Comparison of ENCODE assay signal across 8 cellular contexts in the genomic region with DNA sequence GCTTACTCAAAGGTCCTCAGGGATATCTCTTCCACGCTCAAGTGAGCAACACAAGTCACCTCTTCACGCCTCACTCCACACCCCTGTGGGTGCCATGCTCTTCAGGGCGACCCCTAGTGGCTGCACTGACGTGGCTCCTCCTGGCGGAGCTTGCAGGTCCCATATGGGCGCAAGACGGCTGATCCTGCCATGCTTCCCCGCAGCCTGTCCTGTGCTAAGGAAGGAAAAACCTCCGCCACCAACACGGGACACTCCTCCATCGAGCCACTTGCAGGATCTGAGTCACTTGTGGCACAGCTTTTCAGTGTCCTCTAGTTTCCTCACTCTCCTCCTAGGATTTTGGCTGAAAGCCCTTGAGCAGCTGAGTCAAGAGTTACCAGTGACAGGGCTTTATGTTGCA.
A peak's percentile ranks its signal among the peaks of the same experiment; 100 is the strongest.
DNase-seq lines count a peak whose midpoint lies in the region; ATAC-seq and TF ChIP-seq lines count a peak whose summit lies in the region.

No MANE protein-coding gene starts in this region.

- DNase-seq in GM06990 (ENCODE audit: extremely low read depth, insufficient read length) = peak; percentile 51
- peak; percentile 27 for DNase-seq in cerebellar cortex (ENCODE audit: low spot score)
- DNase-seq in trophoblast cell = peak; percentile 56 to 76
- no peak for DNase-seq in naive thymus-derived CD8-positive, alpha-beta T cell
- no peak for DNase-seq in NCI-H2227 treated with DMSO at 0.1 percent for 48 hours (lab: John Stamatoyannopoulos, UW)
- no peak for DNase-seq in Right ventricle myocardium superior

- H3K27me3 Mint-ChIP-seq in naive thymus-derived CD8-positive, alpha-beta T cell = peaks cover 0 to 1% (median 0%) of the 10 kb centered on the region in 5 donors

- POLR2A ChIA-PET in naive thymus-derived CD8-positive, alpha-beta T cell (lab: Charles Lee) = no interaction called here

- no peaks in the 10 kb centered on the region for H3K9me3 ChIP-seq in trophoblast cell (ENCODE audit: insufficient read depth, low read depth, low read length)

- no peak overlapping the region for H3K18ac ChIP-seq in trophoblast cell (ENCODE audit: low read length)

- no peak overlapping the region for H4K8ac ChIP-seq in trophoblast cell (ENCODE audit: low read depth, low read length)

- no peaks in the 10 kb centered on the region for H3K4me1 ChIP-seq in KMS-11 (ENCODE audit: low read depth, poor library complexity, severe bottlenecking)
- peaks cover 0 to 2% of the 10 kb centered on the region in 2 experiments for H3K4me1 ChIP-seq in trophoblast cell (ENCODE audit: control insufficient read depth in 1 of 2, insufficient read depth in 2 of 2, low read length in 2 of 2)

- H3K27me3 ChIP-seq in GM06990 (replicated peaks; ENCODE audit: control insufficient read depth, insufficient read depth, low read length) (no peaks in the 10 kb centered on the region), KMS-11 (ENCODE audit: insufficient read depth, low read depth) (no peaks in the 10 kb centered on the region), trophoblast cell (ENCODE audit: insufficient read depth, low read length) (no peaks in the 10 kb centered on the region)

- H3K14ac ChIP-seq in trophoblast cell (ENCODE audit: low read length) = no peak overlapping the region

- H3K23ac ChIP-seq in trophoblast cell (ENCODE audit: low read length) = no peak overlapping the region

- intact Hi-C loops in Right ventricle myocardium superior (cut with DNase I) = no loop called here

- no peak overlapping the region for H2BK5ac ChIP-seq in trophoblast cell (ENCODE audit: low read depth, low read length, poor library complexity)

- TF ChIP-seq CTCF in GM06990 (IDR thresholded peaks at IDR 0.05; ENCODE audit: insufficient read depth, low read length, poor library complexity, severe bottlenecking) (peak; percentile 69), KMS-11 (conservative IDR thresholded peaks at IDR 0.05; ENCODE audit: low read depth, low read length) (peak; percentile 37; the same call in 1 of the 2 replicates)

- no peaks in the 10 kb centered on the region for H3K79me2 ChIP-seq in KMS-11 (ENCODE audit: insufficient read depth, low read depth)
- no peaks in the 10 kb centered on the region for H3K79me2 ChIP-seq in trophoblast cell (ENCODE audit: control insufficient read depth, insufficient read depth, low read length, poor library complexity)

- no peak overlapping the region for H3K4me3 ChIP-seq in GM06990 (replicated peaks; ENCODE audit: low read depth, low read length)
- H3K4me3 ChIP-seq in KMS-11 (IDR thresholded peaks at IDR 0.05; ENCODE audit: insufficient read depth, low read depth, low read length) = no peak overlapping the region
- no peak overlapping the region for H3K4me3 ChIP-seq in trophoblast cell (ENCODE audit: low read depth, low read length)

- H3K9me3 Mint-ChIP-seq in naive thymus-derived CD8-positive, alpha-beta T cell = no peaks in the 10 kb centered on the region

- no peak overlapping the region for H2BK12ac ChIP-seq in trophoblast cell (ENCODE audit: low read length)

- H3K9ac ChIP-seq in KMS-11 = no peak overlapping the region
- H3K9ac ChIP-seq in trophoblast cell (ENCODE audit: low read length) = peak overlapping the region; percentile 29

- H2BK120ac ChIP-seq in trophoblast cell (ENCODE audit: insufficient read depth, low read length, poor library complexity) = no peak overlapping the region

- no peak overlapping the region for H3K27ac ChIP-seq in KMS-11
- H3K27ac ChIP-seq in trophoblast cell (ENCODE audit: low read depth, low read length) = no peak overlapping the region

- no peak overlapping the region for H2AFZ ChIP-seq in KMS-11 (ENCODE audit: low read depth)
- H2AFZ ChIP-seq in trophoblast cell (ENCODE audit: insufficient read depth, low read length, poor library complexity) = no peak overlapping the region

- H3K4me3 Mint-ChIP-seq in naive thymus-derived CD8-positive, alpha-beta T cell = no peak overlapping the region

- peak overlapping the region in 1 of 10 donors; percentile 74 for H3K27ac Mint-ChIP-seq in naive thymus-derived CD8-positive, alpha-beta T cell

- H3K79me1 ChIP-seq in trophoblast cell (ENCODE audit: low read length) = no peaks in the 10 kb centered on the region

- H2AK5ac ChIP-seq in trophoblast cell (ENCODE audit: low read length) = no peak overlapping the region

- no peak for ATAC-seq in naive thymus-derived CD8-positive, alpha-beta T cell
- ATAC-seq in GM19467 (IDR thresholded peaks at IDR 0.05; ENCODE audit: unreplicated experiment) (no peak), Right ventricle myocardium superior (ENCODE audit: poor library complexity) (no peak)

- H3K4me2 ChIP-seq in KMS-11 (no peak overlapping the region), trophoblast cell (ENCODE audit: low read length) (no peak overlapping the region)

- H3K36me3 Mint-ChIP-seq in naive thymus-derived CD8-positive, alpha-beta T cell = peaks cover 18 to 38% (median 19%) of the 10 kb centered on the region in 3 donors

- peaks cover 0 to 6% (median 3%) of the 10 kb centered on the region in 4 donors for H3K4me1 Mint-ChIP-seq in naive thymus-derived CD8-positive, alpha-beta T cell

- H4K91ac ChIP-seq in trophoblast cell (ENCODE audit: low read depth, low read length) = no peak overlapping the region

- H3K4ac ChIP-seq in trophoblast cell (ENCODE audit: low read depth, low read length) = no peak overlapping the region

- no peaks in the 10 kb centered on the region for H4K20me1 ChIP-seq in KMS-11 (ENCODE audit: insufficient read depth)

- H4K12ac ChIP-seq in trophoblast cell (ENCODE audit: low read depth, low read length) = no peak overlapping the region

- no CpG with 5 or more reads among the region's 11 CpGs for WGBS in trophoblast cell (ENCODE audit: extremely low coverage, insufficient coverage, insufficient read length)

- H3K36me3 ChIP-seq in GM06990 (ENCODE audit: control insufficient read depth, insufficient read depth, low read length) (no peaks in the 10 kb centered on the region), KMS-11 (ENCODE audit: insufficient read depth) (no peaks in the 10 kb centered on the region), trophoblast cell (ENCODE audit: control insufficient read depth in 1 of 2, insufficient read depth in 2 of 2, low read length in 2 of 2) (no peaks in the 10 kb centered on the region)

Comparison
In these comparisons a context has a peak if more than half of its experiments do, and no peak if none do; other contexts are left out.
1. DNase-seq: peak in GM06990 (single experiment), cerebellar cortex (single experiment) and trophoblast cell (2 of 2); none in naive thymus-derived CD8-positive, alpha-beta T cell (0 of 10), NCI-H2227 treated with DMSO at 0.1 percent for 48 hours (single experiment) and Right ventricle myocardium superior (single experiment).